Comparison of ENCODE assay signal across 33 cellular contexts in the genomic region with DNA sequence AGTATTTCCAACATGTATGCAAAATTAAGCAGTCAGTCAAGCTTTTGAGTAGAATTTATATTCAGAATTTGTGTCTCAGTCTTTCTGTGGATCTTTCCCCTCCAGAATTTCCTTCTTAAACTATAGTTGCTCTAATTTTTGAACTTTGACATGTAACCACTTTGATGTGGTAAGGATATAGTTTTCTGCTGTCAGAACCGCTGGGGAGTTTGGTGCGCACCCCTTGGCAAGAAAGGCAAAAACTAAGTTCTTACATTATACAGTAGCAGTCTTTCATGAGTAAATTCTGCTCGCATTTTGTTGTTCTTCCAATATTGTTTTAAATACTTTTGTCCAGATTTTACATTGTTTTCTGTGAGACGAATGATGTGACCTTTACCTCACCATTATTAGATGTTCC.
"Had no signal": no experiment of that assay in that cellular context is flagged by ENCODE, and none has a peak within 500 bp of the region (broad histone marks: within the 10 kb centered on the region; RNA-seq: fewer than 3 reads in every experiment).

No MANE protein-coding gene starts in this region.

- H2AFZ ChIP-seq: parathyroid adenoma had no signal

- H3K36me3 ChIP-seq: neutrophil, ovary, suprapubic skin, upper lobe of right lung, uterus had no signal

- DNase-seq: nephron progenitor cell; nucleus accumbens; ovary; posterior cingulate gyrus; psoas muscle; right cardiac atrium; spleen; stimulated activated CD4-positive, alpha-beta T cell treated with anti-CD3 and anti-CD28 coated beads, Interleukin-12 subunit alpha, Interleukin-12 subunit beta, amount 100 ng/mL, for 4 hours; stimulated activated CD4-positive, alpha-beta T cell treated with anti-CD3 and anti-CD28 coated beads, Interleukin-1b, Interleukin-23, amount 100 ng/mL, for 48 hours; stimulated activated CD4-positive, alpha-beta T cell treated with anti-CD3 and anti-CD28 coated beads, Interleukin-4, amount 100 ng/mL, for 1 hour; stimulated activated CD4-positive, alpha-beta T cell treated with anti-CD3 and anti-CD28 coated beads, Interleukin-4, amount 100 ng/mL, for 4 hours; stimulated activated CD8-positive, alpha-beta memory T cell treated with anti-CD3 and anti-CD28 coated beads, Interleukin-4, amount 100 ng/mL, for 48 hours; stimulated activated naive CD4-positive, alpha-beta T cell; stimulated activated naive CD8-positive, alpha-beta T cell treated with anti-CD3 and anti-CD28 coated beads, Interleukin-15, amount 100 ng/mL, for 72 hours; stimulated activated naive CD8-positive, alpha-beta T cell treated with anti-CD3 and anti-CD28 coated beads, Interleukin-15, Interleukin-2, amounts not matched to agents 100 U/mL and 50 U/mL, for 24 hours; substantia nigra; testis; tibial artery; transverse colon; upper lobe of right lung; uterus had no signal

- H3K4me3 ChIP-seq: ovary, psoas muscle, skin epidermis, smooth muscle cell, spleen, suprapubic skin, testis, tibial artery, transverse colon, upper lobe of right lung, uterus had no signal

- H3K4me1 Mint-ChIP-seq: nephron progenitor cell had no signal

- H3K9ac ChIP-seq: parathyroid adenoma had no signal

- H3K27me3 Mint-ChIP-seq: naive thymus-derived CD8-positive, alpha-beta T cell; natural killer cell treated with Interleukin-12 subunit alpha and Interleukin-12 subunit beta and Interleukin-15 and Interleukin-18, amount 100 ng/mL, for 72 hours; progenitor cell of endocrine pancreas; stimulated activated memory B cell treated with anti-CD40 and anti-IgM and Interleukin-4, amounts not matched to agents 10 μg/mL and 1 μg/mL and 100 μg/mL, for 72 hours; stimulated activated naive CD8-positive, alpha-beta T cell treated with anti-CD3 and anti-CD28 coated beads, Interleukin-15, amount 100 ng/mL, for 72 hours; type B pancreatic cell had no signal

- H3K9me3 Mint-ChIP-seq: stimulated activated naive CD8-positive, alpha-beta T cell treated with anti-CD3 and anti-CD28 coated beads, Interleukin-15, amount 100 ng/mL, for 72 hours had no signal

- H3K4me3 Mint-ChIP-seq: natural killer cell treated with Interleukin-12 subunit alpha and Interleukin-12 subunit beta and Interleukin-15 and Interleukin-18, amount 100 ng/mL, for 72 hours; nephron progenitor cell; neural crest cell; stimulated activated memory B cell treated with anti-CD40 and anti-IgM and Interleukin-4, amounts not matched to agents 10 μg/mL and 1 μg/mL and 100 μg/mL, for 72 hours; stimulated activated naive CD8-positive, alpha-beta T cell treated with anti-CD3 and anti-CD28 coated beads, Interleukin-15, amount 100 ng/mL, for 72 hours; type B pancreatic cell had no signal

- H3K27me3 ChIP-seq: neutrophil, ovary, spleen, suprapubic skin, testis, tibial artery, transverse colon, upper lobe of right lung, uterus had no signal

- H3K4me2 ChIP-seq: smooth muscle cell had no signal

- H3K4me1 ChIP-seq: parathyroid adenoma, spleen, suprapubic skin, testis, tibial artery, upper lobe of right lung, uterus had no signal

- ATAC-seq: naive thymus-derived CD8-positive, alpha-beta T cell; natural killer cell treated with Interleukin-12 subunit alpha and Interleukin-12 subunit beta and Interleukin-15 and Interleukin-18, amount 100 ng/mL, for 72 hours; psoas muscle; right cardiac atrium; sciatic nerve; stimulated activated memory B cell treated with anti-CD40 and anti-IgM and Interleukin-4, amounts not matched to agents 10 μg/mL and 1 μg/mL and 100 μg/mL, for 72 hours; stimulated activated naive CD8-positive, alpha-beta T cell treated with anti-CD3 and anti-CD28 coated beads, Interleukin-15, amount 100 ng/mL, for 72 hours; stimulated activated naive CD8-positive, alpha-beta T cell treated with anti-CD3 and anti-CD28 coated beads, Interleukin-15, Interleukin-2, amounts not matched to agents 100 U/mL and 50 U/mL, for 24 hours; upper lobe of right lung had no signal

- H3K27ac ChIP-seq: neutrophil, ovary, parathyroid adenoma, psoas muscle, skin epidermis, spleen, suprapubic skin, testis, tibial artery, transverse colon, upper lobe of right lung, uterus had no signal

- H3K36me3 Mint-ChIP-seq: natural killer cell treated with Interleukin-12 subunit alpha and Interleukin-12 subunit beta and Interleukin-15 and Interleukin-18, amount 100 ng/mL, for 72 hours had no signal

- H3K27ac Mint-ChIP-seq: natural killer cell treated with Interleukin-12 subunit alpha and Interleukin-12 subunit beta and Interleukin-15 and Interleukin-18, amount 100 ng/mL, for 72 hours; progenitor cell of endocrine pancreas; stimulated activated memory B cell treated with anti-CD40 and anti-IgM and Interleukin-4, amounts not matched to agents 10 μg/mL and 1 μg/mL and 100 μg/mL, for 72 hours; stimulated activated naive CD8-positive, alpha-beta T cell treated with anti-CD3 and anti-CD28 coated beads, Interleukin-15, amount 100 ng/mL, for 72 hours; type B pancreatic cell had no signal

- H3K9me3 ChIP-seq: neutrophil, ovary, testis, uterus had no signal
